ENCODE assay signal across 8 cellular contexts in genomic region chr18:63676526-63676925, GRCh38. TPM values are rescaled to one million over a fixed set of nuclear protein-coding genes. Genes with fewer than 3 reads are reported as not detected.
DNase-seq lines count a peak whose midpoint lies in the region; ATAC-seq and TF ChIP-seq lines count a peak whose summit lies in the region.

No MANE protein-coding gene starts in this region.

- no peaks in the 10 kb centered on the region for H3K27me3 Mint-ChIP-seq in HFFc6 (ENCODE audit: insufficient read depth)

- peak overlapping the region; percentile 70 for H3K27ac Mint-ChIP-seq in HFFc6

- no peaks in the 10 kb centered on the region for H3K27me3 ChIP-seq in gastroesophageal sphincter

- H3K9me3 ChIP-seq in gastroesophageal sphincter, result no peaks in the 10 kb centered on the region

- intact Hi-C loops in head of caudate nucleus (cut with DNase I), result no loop called here

- no peak overlapping the region for H3K27ac ChIP-seq in gastroesophageal sphincter

- H3K4me3 Mint-ChIP-seq in HFFc6, result no peak overlapping the region

- TF ChIP-seq CTCF in HFFc6 (IDR thresholded peaks at IDR 0.05) (peak; percentile 77), gastroesophageal sphincter (IDR thresholded peaks at IDR 0.05) (no peak)

- TF ChIP-seq EP300 in gastroesophageal sphincter (IDR thresholded peaks at IDR 0.05), result no peak

- H3K36me3 Mint-ChIP-seq in HFFc6 (ENCODE audit: low read depth), result peaks cover 10% of the 10 kb centered on the region

- H3K4me1 Mint-ChIP-seq in HFFc6 (ENCODE audit: low read depth), result peaks cover 30% of the 10 kb centered on the region

- no peak for TF ChIP-seq POLR2A in gastroesophageal sphincter (IDR thresholded peaks at IDR 0.05)

- peaks cover 5% of the 10 kb centered on the region for H3K9me3 Mint-ChIP-seq in HFFc6

- H3K4me3 ChIP-seq in gastroesophageal sphincter, result no peak overlapping the region

- ATAC-seq in GM18498 (IDR thresholded peaks at IDR 0.05; ENCODE audit: unreplicated experiment) (peak; percentile 91), gastroesophageal sphincter (no peak)

- no peaks in the 10 kb centered on the region for H3K36me3 ChIP-seq in gastroesophageal sphincter

- DNase-seq in HFFc6, result no peak
- peak; percentile 85 for DNase-seq in NCI-H69 (lab: John Stamatoyannopoulos, UW)
- peak; percentile 12 for DNase-seq in iPS DF 19.7 (ENCODE audit: low read depth, low spot score)
- no peak for DNase-seq in NCI-H2029 (lab: John Stamatoyannopoulos, UW)
- DNase-seq in head of caudate nucleus, result no peak
- DNase-seq in AG08395 (ENCODE audit: low spot score), result no peak

- WGBS in gastroesophageal sphincter (ENCODE audit: low coverage in 1 of 2), 2 donors, result 29 to 38% methylated on average over 4 of the region's 4 CpGs

- no peaks in the 10 kb centered on the region for H3K4me1 ChIP-seq in gastroesophageal sphincter

RNA-seq across cellular contexts. Expression of gene SERPINB3, which starts 14.8 kb away (rescaled TPM):
- total RNA-seq in HFFc6 (2021; fragmentation: NEBNext Ultra II Directional; extraction: Animal tissue kit (Norgen Biotek cat#: 25700)), result not detected
- 10 to 100 TPM in 1 of 4 donors, 1 to 10 TPM in 1, under 1 TPM in 2; 0.35 to 70.3 (median 2.1) TPM for total RNA-seq in gastroesophageal sphincter

RNA-seq across cellular contexts. Expression of gene SERPINB11, which starts 26.2 kb away (rescaled TPM):
- total RNA-seq in HFFc6 (2021; fragmentation: NEBNext Ultra II Directional; extraction: Animal tissue kit (Norgen Biotek cat#: 25700)), result not detected
- total RNA-seq in gastroesophageal sphincter, result not detected

RNA-seq across cellular contexts. Expression of gene SERPINB4, which starts 32.5 kb away (rescaled TPM):
- not detected for total RNA-seq in HFFc6 (2021; fragmentation: NEBNext Ultra II Directional; extraction: Animal tissue kit (Norgen Biotek cat#: 25700))
- total RNA-seq in gastroesophageal sphincter, result 10 to 100 TPM in 1 of 4 donors, 1 to 10 TPM in 1, not detected in 2; 1.9 to 23.5 TPM

Comparison
In these comparisons a context has a peak if more than half of its experiments do, and no peak if none do; other contexts are left out.
1. DNase-seq: peak in NCI-H69 (single experiment) and iPS DF 19.7 (single experiment); none in HFFc6 (single experiment), NCI-H2029 (single experiment), head of caudate nucleus (0 of 42) and AG08395 (single experiment).